ENCODE assay signal across 1 cellular context in genomic region chr12:96401061-96401871, GRCh38.
TF ChIP-seq lines count a peak whose summit lies in the region.

No MANE protein-coding gene starts in this region.

TF ChIP-seq in A549, 52 proteins besides CTCF, POLR2A, EP300 and RAD21 (continued from another document):
- TF ChIP-seq EHMT2 (IDR thresholded peaks at IDR 0.05; ENCODE audit: low read depth) = no peak
